Comparison of ENCODE assay signal across 10 cellular contexts in genomic region chr3:126850370-126851085, GRCh38.
DNase-seq lines count a peak whose midpoint lies in the region; ATAC-seq and TF ChIP-seq lines count a peak whose summit lies in the region.
"Had no signal": no experiment of that assay in that cellular context is flagged by ENCODE, and none has a peak within 500 bp of the region (broad histone marks: within the 10 kb centered on the region; RNA-seq: fewer than 3 reads in every experiment).

No MANE protein-coding gene starts in this region.

- no peaks in the 10 kb centered on the region for H3K9me3 Mint-ChIP-seq in HFFc6
- no peaks in the 10 kb centered on the region for H3K9me3 Mint-ChIP-seq in stimulated activated naive CD8-positive, alpha-beta T cell treated with anti-CD3 and anti-CD28 coated beads, Interleukin-15, amount 100 ng/mL, for 72 hours

- H3K4me3 ChIP-seq in brain microvascular endothelial cell (ENCODE audit: low read depth, low read length) = no peak overlapping the region
- H3K4me3 ChIP-seq in smooth muscle cell = no peak overlapping the region

- no peak overlapping the region for H3K9ac ChIP-seq in smooth muscle cell (ENCODE audit: low read depth)

- H3K4me1 Mint-ChIP-seq in HFFc6 (ENCODE audit: low read depth) = peaks cover 26% of the 10 kb centered on the region
- H3K4me1 Mint-ChIP-seq in stimulated activated naive CD8-positive, alpha-beta T cell treated with anti-CD3 and anti-CD28 coated beads, Interleukin-15, amount 100 ng/mL, for 72 hours = no peaks in the 10 kb centered on the region

- peaks cover 50% of the 10 kb centered on the region for H3K4me1 ChIP-seq in smooth muscle cell (ENCODE audit: low read depth)

- H3K9me3 ChIP-seq in smooth muscle cell (replicated peaks; ENCODE audit: low read depth) = no peaks in the 10 kb centered on the region

- no peak for TF ChIP-seq CTCF in HFFc6 (IDR thresholded peaks at IDR 0.05)
- no peak for TF ChIP-seq CTCF in brain microvascular endothelial cell (IDR thresholded peaks at IDR 0.05; ENCODE audit: low read depth, low read length, missing control alignments)
- no peak for TF ChIP-seq CTCF in smooth muscle cell (IDR thresholded peaks at IDR 0.05; ENCODE audit: borderline replicate concordance, insufficient read depth, poor library complexity, severe bottlenecking)

- ATAC-seq in stimulated activated naive CD8-positive, alpha-beta T cell treated with anti-CD3 and anti-CD28 coated beads, Interleukin-15, amount 100 ng/mL, for 72 hours = no peak
- no peak for ATAC-seq in GM21825 (IDR thresholded peaks at IDR 0.05; ENCODE audit: unreplicated experiment)
- no peak for ATAC-seq in HG03139 (IDR thresholded peaks at IDR 0.05; ENCODE audit: unreplicated experiment)
- no peak for ATAC-seq in activated CD4-positive, CD25-positive, alpha-beta regulatory T cell treated with anti-CD3 and anti-CD28 coated beads, Interleukin-2, amount 50 U/mL, for 24 hours

- no peaks in the 10 kb centered on the region for H3K27me3 ChIP-seq in brain microvascular endothelial cell (replicated peaks)
- no peaks in the 10 kb centered on the region for H3K27me3 ChIP-seq in smooth muscle cell (ENCODE audit: low read depth)

- H3K27ac Mint-ChIP-seq in HFFc6 = no peak overlapping the region; the same call in 1 of the 2 replicates
- H3K27ac Mint-ChIP-seq in stimulated activated naive CD8-positive, alpha-beta T cell treated with anti-CD3 and anti-CD28 coated beads, Interleukin-15, amount 100 ng/mL, for 72 hours = peak overlapping the region in 1 of 2 donors; percentile 61

- peak overlapping the region; percentile 15 for H3K4me2 ChIP-seq in smooth muscle cell

- H3K27ac ChIP-seq in brain microvascular endothelial cell = no peak overlapping the region
- H3K27ac ChIP-seq in smooth muscle cell (ENCODE audit: low read depth) = no peak overlapping the region
- H3K27ac ChIP-seq: HL-60 had no signal

- no peaks in the 10 kb centered on the region; the same call in 1 of the 2 replicates for H3K27me3 Mint-ChIP-seq in HFFc6 (ENCODE audit: insufficient read depth)
- H3K27me3 Mint-ChIP-seq in stimulated activated naive CD8-positive, alpha-beta T cell treated with anti-CD3 and anti-CD28 coated beads, Interleukin-15, amount 100 ng/mL, for 72 hours = no peaks in the 10 kb centered on the region

- DNase-seq in HFFc6 (peak; percentile 38), brain microvascular endothelial cell (peak; percentile 57), iPS-NIHi7 (ENCODE audit: extremely low spot score) (peak; percentile 83), smooth muscle cell (lab: John Stamatoyannopoulos, UW; ENCODE audit: unreplicated experiment) (no peak)
- DNase-seq in stimulated activated naive CD8-positive, alpha-beta T cell treated with anti-CD3 and anti-CD28 coated beads, Interleukin-15, amount 100 ng/mL, for 72 hours = no peak
- DNase-seq: NCI-H510A treated with DMSO at 0.1 percent for 48 hours had no signal

- no peaks in the 10 kb centered on the region for H3K36me3 Mint-ChIP-seq in HFFc6 (ENCODE audit: low read depth)

- no peak overlapping the region for H3K4me3 Mint-ChIP-seq in HFFc6
- no peak overlapping the region for H3K4me3 Mint-ChIP-seq in stimulated activated naive CD8-positive, alpha-beta T cell treated with anti-CD3 and anti-CD28 coated beads, Interleukin-15, amount 100 ng/mL, for 72 hours

- WGBS in smooth muscle cell (ENCODE audit: low lambda C conversion rate) = 43% methylated on average over 10 of the region's 10 CpGs

- H2AFZ ChIP-seq in smooth muscle cell (ENCODE audit: low read depth) = no peak overlapping the region

- peaks cover 3% of the 10 kb centered on the region for H3F3A ChIP-seq in smooth muscle cell (ENCODE audit: low read depth)

- in situ Hi-C loops in brain microvascular endothelial cell (cut with HindIII; ENCODE audit: low pct_ligation_motif_present, low sequenced_read_pairs) = no loop called here

- H3K79me2 ChIP-seq in smooth muscle cell (ENCODE audit: low read depth) = no peaks in the 10 kb centered on the region

- H4K20me1 ChIP-seq in smooth muscle cell (ENCODE audit: low read depth) = no peaks in the 10 kb centered on the region

- no peaks in the 10 kb centered on the region for H3K36me3 ChIP-seq in brain microvascular endothelial cell (replicated peaks)
- no peaks in the 10 kb centered on the region for H3K36me3 ChIP-seq in smooth muscle cell (ENCODE audit: low read depth)

Comparison
In these comparisons a context has a peak if more than half of its experiments do, and no peak if none do; other contexts are left out.
1. DNase-seq: peak in HFFc6 (single experiment), brain microvascular endothelial cell (single experiment) and iPS-NIHi7 (single experiment); none in smooth muscle cell (single experiment) and stimulated activated naive CD8-positive, alpha-beta T cell treated with anti-CD3 and anti-CD28 coated beads, Interleukin-15, amount 100 ng/mL, for 72 hours (0 of 2).